In genomic region chrX:108020631-108021030, GRCh38 we compare ENCODE assay signal across 1 cellular context.
TF ChIP-seq lines count a peak whose summit lies in the region.

No MANE protein-coding gene starts in this region.

TF ChIP-seq in K562, 482 proteins besides CTCF, POLR2A, EP300 and RAD21 (continued from another document):
- TF ChIP-seq RREB1 (CRISPR knock-in tag; IDR thresholded peaks at IDR 0.05) (no peak), RB1 (IDR thresholded peaks at IDR 0.05; ENCODE audit: low read depth) (0 out of 2 replicates have a peak, but pooled peaks have one; percentile 23), MAFK (IDR thresholded peaks at IDR 0.05; ENCODE audit: low read length) (no peak), ZNF764 (CRISPR knock-in tag; IDR thresholded peaks at IDR 0.05; ENCODE audit: low read depth) (no peak), POLR3A (IDR thresholded peaks at IDR 0.05; ENCODE audit: borderline replicate concordance, extremely low read depth, insufficient read depth, insufficient read length) (no peak), NR0B1 (IDR thresholded peaks at IDR 0.05; ENCODE audit: partially characterized antibody) (no peak), SMC3 (conservative IDR thresholded peaks at IDR 0.05; ENCODE audit: insufficient read depth, low read depth, low read length) (peak; percentile 49; the same call in 1 of the 2 replicates)
